18 cellular contexts compared by ENCODE assay signal in genomic region chr11:14638561-14638960, GRCh38.
A peak's percentile ranks its signal among the peaks of the same experiment; 100 is the strongest.
DNase-seq lines count a peak whose midpoint lies in the region; ATAC-seq and TF ChIP-seq lines count a peak whose summit lies in the region.
"Had no signal": no experiment of that assay in that cellular context is flagged by ENCODE, and none has a peak within 500 bp of the region (broad histone marks: within the 10 kb centered on the region; RNA-seq: fewer than 3 reads in every experiment).

No MANE protein-coding gene starts in this region.

- H3K27me3 ChIP-seq in KMS-11 (ENCODE audit: insufficient read depth, low read depth) = no peaks in the 10 kb centered on the region

- H3K4me3 Mint-ChIP-seq in T-helper 1 cell treated with Interleukin-12 subunit alpha and Interleukin-12 subunit beta and Interleukin-4 antibody, amounts not matched to agents 30 μg/mL and 1 μg/mL, for 36 hours = peak overlapping the region; percentile 52
- H3K4me3 Mint-ChIP-seq: GM23338 had no signal

- no peaks in the 10 kb centered on the region for H3K36me3 ChIP-seq in KMS-11 (ENCODE audit: insufficient read depth)
- H3K36me3 ChIP-seq: SJSA1, uterus had no signal

- no peak overlapping the region for H3K27ac ChIP-seq in KMS-11
- H3K27ac ChIP-seq: SJSA1, uterus had no signal

- no peak for TF ChIP-seq CTCF in KMS-11 (conservative IDR thresholded peaks at IDR 0.05; ENCODE audit: low read depth, low read length)

- peaks cover 75% of the 10 kb centered on the region for H3K4me1 Mint-ChIP-seq in T-helper 1 cell treated with Interleukin-12 subunit alpha and Interleukin-12 subunit beta and Interleukin-4 antibody, amounts not matched to agents 30 μg/mL and 1 μg/mL, for 36 hours (ENCODE audit: low read depth)

- no peak overlapping the region for H2AFZ ChIP-seq in KMS-11 (ENCODE audit: low read depth)
- H2AFZ ChIP-seq: GM23338 had no signal

- H3K9me3 Mint-ChIP-seq in T-helper 1 cell treated with Interleukin-12 subunit alpha and Interleukin-12 subunit beta and Interleukin-4 antibody, amounts not matched to agents 30 μg/mL and 1 μg/mL, for 36 hours = peaks cover 12% of the 10 kb centered on the region

- DNase-seq in T-helper 1 cell = no peak
- DNase-seq in UCSD-AML1 (lab: John Stamatoyannopoulos, UW; ENCODE audit: unreplicated experiment) = peak; percentile 49
- DNase-seq in medulla oblongata (ENCODE audit: extremely low spot score) = peak; percentile 28
- DNase-seq in NCI-H146 treated with DMSO at 0.1 percent for 48 hours (lab: John Stamatoyannopoulos, UW; ENCODE audit: unreplicated experiment) = no peak
- DNase-seq: dermis blood vessel endothelial cell; midbrain; NCI-H1417; NCI-H69; stimulated activated CD4-positive, alpha-beta T cell treated with anti-CD3 and anti-CD28 coated beads, Interleukin-2, amount 100 ng/mL, for 24 hours; uterus had no signal

- H3K36me3 Mint-ChIP-seq in T-helper 1 cell treated with Interleukin-12 subunit alpha and Interleukin-12 subunit beta and Interleukin-4 antibody, amounts not matched to agents 30 μg/mL and 1 μg/mL, for 36 hours (ENCODE audit: low read depth) = peaks cover 52% of the 10 kb centered on the region

- no peak overlapping the region for H3K4me3 ChIP-seq in KMS-11 (IDR thresholded peaks at IDR 0.05; ENCODE audit: insufficient read depth, low read depth, low read length)
- H3K4me3 ChIP-seq: GM12878, GM23338, SJSA1, uterus had no signal

- no peak overlapping the region for H3K9ac ChIP-seq in KMS-11

- peaks cover 84% of the 10 kb centered on the region for H3K79me2 ChIP-seq in KMS-11 (ENCODE audit: insufficient read depth, low read depth)

- H3K4me2 ChIP-seq in KMS-11 = peak overlapping the region; percentile 10; the same call in 1 of the 2 replicates
- H3K4me2 ChIP-seq: GM23338 had no signal

- peak overlapping the region; percentile 50 for H3K27ac Mint-ChIP-seq in T-helper 1 cell treated with Interleukin-12 subunit alpha and Interleukin-12 subunit beta and Interleukin-4 antibody, amounts not matched to agents 30 μg/mL and 1 μg/mL, for 36 hours
- H3K27ac Mint-ChIP-seq: GM23338, progenitor cell of endocrine pancreas had no signal

- H3K4me1 ChIP-seq in KMS-11 (ENCODE audit: low read depth, poor library complexity, severe bottlenecking) = peaks cover 72% of the 10 kb centered on the region
- H3K4me1 ChIP-seq: uterus had no signal

- ATAC-seq in HG02623 (IDR thresholded peaks at IDR 0.05; ENCODE audit: unreplicated experiment) = no peak
- no peak for ATAC-seq in HG03460 (IDR thresholded peaks at IDR 0.05; ENCODE audit: unreplicated experiment)
- ATAC-seq: GM12878, GM23338 had no signal

- H4K20me1 ChIP-seq in KMS-11 (ENCODE audit: insufficient read depth) = no peaks in the 10 kb centered on the region

- no peaks in the 10 kb centered on the region for H3K27me3 Mint-ChIP-seq in T-helper 1 cell treated with Interleukin-12 subunit alpha and Interleukin-12 subunit beta and Interleukin-4 antibody, amounts not matched to agents 30 μg/mL and 1 μg/mL, for 36 hours (ENCODE audit: low read depth)

Comparison
In these comparisons a context has a peak if more than half of its experiments do, and no peak if none do; other contexts are left out.
1. DNase-seq: peak in UCSD-AML1 (single experiment) and medulla oblongata (single experiment); none in T-helper 1 cell (0 of 5) and NCI-H146 treated with DMSO at 0.1 percent for 48 hours (single experiment).